In genomic region chr2:120737802-120738516, GRCh38 we compare ENCODE assay signal across 9 cellular contexts. TPM values are rescaled to one million over a fixed set of nuclear protein-coding genes. Genes with fewer than 3 reads are reported as not detected.
DNase-seq lines count a peak whose midpoint lies in the region; ATAC-seq and TF ChIP-seq lines count a peak whose summit lies in the region.
"Had no signal": no experiment of that assay in that cellular context is flagged by ENCODE, and none has a peak within 500 bp of the region (broad histone marks: within the 10 kb centered on the region; RNA-seq: fewer than 3 reads in every experiment).

No MANE protein-coding gene starts in this region.

- no peak for ATAC-seq in left cardiac atrium
- ATAC-seq: stimulated activated effector memory CD8-positive, alpha-beta T cell treated with anti-CD3 and anti-CD28 coated beads, Interleukin-12 subunit alpha, Interleukin-12 subunit beta, amount 100 ng/mL, for 72 hours had no signal

- H3K27me3 ChIP-seq in cardiac muscle cell: peaks cover 2% of the 10 kb centered on the region
- no peaks in the 10 kb centered on the region for H3K27me3 ChIP-seq in uterus

- intact Hi-C loops in left cardiac atrium (cut with DNase I) (no loop called here), uterus (cut with DNase I; ENCODE audit: low total_unique reads) (no loop called here)

- peak in 1 of 2 donors; percentile 45 for DNase-seq in cardiac muscle cell (ENCODE audit: low read depth in 1 of 2, low spot score in 1 of 2)
- no peak for DNase-seq in left cardiac atrium
- peak; percentile 35 to 47 for DNase-seq in T47D (ENCODE audit: low read depth in 1 of 2, low spot score in 1 of 2)
- DNase-seq in uterus: no peak
- no peak for DNase-seq in KBM-7
- no peak for DNase-seq in activated CD4-positive, alpha-beta T cell treated with anti-CD3 and anti-CD28 coated beads, Interleukin-2, amount 50 U/mL, for 1 hour
- no peak for DNase-seq in T-helper 2 cell

- H3K4me3 ChIP-seq in cardiac muscle cell (peak overlapping the region; percentile 83), mesodermal cell (ENCODE audit: extremely low read depth, insufficient read depth, low read length, poor library complexity, severe bottlenecking) (peak overlapping the region; percentile 93), uterus (peak overlapping the region; percentile 44 to 66)

- WGBS in mesodermal cell (ENCODE audit: insufficient coverage in 2 of 2), 2 experiments: 19 to 20% methylated on average over 10 of the region's 14 CpGs

- peaks cover 47% of the 10 kb centered on the region for H3K4me1 ChIP-seq in cardiac muscle cell (ENCODE audit: low read depth)
- peaks cover 59% of the 10 kb centered on the region for H3K4me1 ChIP-seq in mesodermal cell (ENCODE audit: control insufficient read depth, insufficient read depth, low read length, poor library complexity, severe bottlenecking)
- peaks cover 0 to 4% of the 10 kb centered on the region in 2 donors for H3K4me1 ChIP-seq in uterus

- no peaks in the 10 kb centered on the region for H3K9me3 ChIP-seq in cardiac muscle cell (ENCODE audit: low read depth)
- no peaks in the 10 kb centered on the region for H3K9me3 ChIP-seq in mesodermal cell (ENCODE audit: control insufficient read depth, low read length)
- no peaks in the 10 kb centered on the region for H3K9me3 ChIP-seq in uterus

- no peak for TF ChIP-seq POLR2A in uterus (IDR thresholded peaks at IDR 0.05)

- TF ChIP-seq CTCF in cardiac muscle cell (IDR thresholded peaks at IDR 0.05; ENCODE audit: low read depth, low read length) (no peak), uterus (IDR thresholded peaks at IDR 0.05) (no peak)

- no peaks in the 10 kb centered on the region for H3K36me3 ChIP-seq in cardiac muscle cell
- no peaks in the 10 kb centered on the region for H3K36me3 ChIP-seq in mesodermal cell (ENCODE audit: control insufficient read depth, insufficient read depth, low read length)
- no peaks in the 10 kb centered on the region for H3K36me3 ChIP-seq in uterus

- H3K27ac ChIP-seq in cardiac muscle cell: peak overlapping the region; percentile 88
- H3K27ac ChIP-seq in mesodermal cell (ENCODE audit: low read depth, low read length, severe bottlenecking): peak overlapping the region; percentile 86
- peak overlapping the region; percentile 83 for H3K27ac ChIP-seq in uterus

- in situ Hi-C loops in T47D (cut with HindIII; ENCODE audit: low pct_unique_long_range_greater_than_20kb, low sequenced_read_pairs) (no loop called here), KBM-7 (cut with MboI; ENCODE audit: low pct_unique_long_range_greater_than_20kb, low sequenced_read_pairs) (no loop called here)

RNA-seq across cellular contexts. Expression of gene GLI2, which starts 2.3 kb away (rescaled TPM):
- 9.5 and 13.8 TPM in 2 replicates for total RNA-seq in cardiac muscle cell
- 2.0 and 6.2 TPM in 2 replicates for polyA plus RNA-seq in cardiac muscle cell
- 1 to 10 TPM; 3.8 to 3.9 TPM for total RNA-seq in left cardiac atrium
- 20.8 TPM for polyA plus RNA-seq in mesodermal cell (2013, experiment 1 of 2)
- polyA plus RNA-seq in mesodermal cell (2013, experiment 2 of 2): 16.2 TPM
- total RNA-seq in uterus: 10 to 100 TPM in 2 of 4 donors, 1 to 10 TPM in 2; 2.9 to 23.6 (median 12.9) TPM

Comparison
In these comparisons a context has a peak if more than half of its experiments do, and no peak if none do; other contexts are left out.
1. DNase-seq: peak in T47D (2 of 2); none in left cardiac atrium (single experiment), uterus (0 of 2), KBM-7 (single experiment), activated CD4-positive, alpha-beta T cell treated with anti-CD3 and anti-CD28 coated beads, Interleukin-2, amount 50 U/mL, for 1 hour (single experiment) and T-helper 2 cell (0 of 5).
2. Peak in every context shown above with its lines, with median percentiles within 50 percentile points of each other: H3K27ac ChIP-seq and H3K4me3 ChIP-seq.